Comparison of ENCODE assay signal across 1 cellular context in the genomic region with DNA sequence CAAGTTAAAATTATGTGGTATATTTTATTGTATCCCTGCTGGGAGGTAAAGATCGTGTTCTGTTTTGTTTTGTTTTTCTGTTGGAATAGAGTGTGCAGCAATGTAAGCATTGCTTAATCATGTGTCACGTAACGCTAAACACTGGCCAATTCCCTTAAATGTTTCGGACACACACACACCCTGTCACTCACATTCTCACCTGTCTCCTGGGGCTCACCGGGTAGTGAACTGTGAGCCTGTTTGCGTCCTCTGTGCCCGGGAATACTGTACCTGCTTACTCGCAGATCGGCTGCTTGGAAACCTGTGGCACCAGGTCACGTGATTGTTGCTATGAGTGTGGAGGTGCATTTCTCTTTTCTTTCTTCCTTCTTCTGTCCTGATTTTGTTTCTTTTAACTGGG.
TF ChIP-seq lines count a peak whose summit lies in the region.

No MANE protein-coding gene starts in this region.

TF ChIP-seq in WTC11, 78 proteins besides CTCF, POLR2A, EP300 and RAD21 (continued from another document):
- TF ChIP-seq, protein P1, sequence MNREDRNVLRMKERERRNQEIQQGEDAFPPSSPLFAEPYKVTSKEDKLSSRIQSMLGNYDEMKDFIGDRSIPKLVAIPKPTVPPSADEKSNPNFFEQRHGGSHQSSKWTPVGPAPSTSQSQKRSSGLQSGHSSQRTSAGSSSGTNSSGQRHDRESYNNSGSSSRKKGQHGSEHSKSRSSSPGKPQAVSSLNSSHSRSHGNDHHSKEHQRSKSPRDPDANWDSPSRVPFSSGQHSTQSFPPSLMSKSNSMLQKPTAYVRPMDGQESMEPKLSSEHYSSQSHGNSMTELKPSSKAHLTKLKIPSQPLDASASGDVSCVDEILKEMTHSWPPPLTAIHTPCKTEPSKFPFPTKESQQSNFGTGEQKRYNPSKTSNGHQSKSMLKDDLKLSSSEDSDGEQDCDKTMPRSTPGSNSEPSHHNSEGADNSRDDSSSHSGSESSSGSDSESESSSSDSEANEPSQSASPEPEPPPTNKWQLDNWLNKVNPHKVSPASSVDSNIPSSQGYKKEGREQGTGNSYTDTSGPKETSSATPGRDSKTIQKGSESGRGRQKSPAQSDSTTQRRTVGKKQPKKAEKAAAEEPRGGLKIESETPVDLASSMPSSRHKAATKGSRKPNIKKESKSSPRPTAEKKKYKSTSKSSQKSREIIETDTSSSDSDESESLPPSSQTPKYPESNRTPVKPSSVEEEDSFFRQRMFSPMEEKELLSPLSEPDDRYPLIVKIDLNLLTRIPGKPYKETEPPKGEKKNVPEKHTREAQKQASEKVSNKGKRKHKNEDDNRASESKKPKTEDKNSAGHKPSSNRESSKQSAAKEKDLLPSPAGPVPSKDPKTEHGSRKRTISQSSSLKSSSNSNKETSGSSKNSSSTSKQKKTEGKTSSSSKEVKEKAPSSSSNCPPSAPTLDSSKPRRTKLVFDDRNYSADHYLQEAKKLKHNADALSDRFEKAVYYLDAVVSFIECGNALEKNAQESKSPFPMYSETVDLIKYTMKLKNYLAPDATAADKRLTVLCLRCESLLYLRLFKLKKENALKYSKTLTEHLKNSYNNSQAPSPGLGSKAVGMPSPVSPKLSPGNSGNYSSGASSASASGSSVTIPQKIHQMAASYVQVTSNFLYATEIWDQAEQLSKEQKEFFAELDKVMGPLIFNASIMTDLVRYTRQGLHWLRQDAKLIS (CRISPR knock-in tag; IDR thresholded peaks at IDR 0.05; ENCODE audit: borderline replicate concordance) = no peak
- TF ChIP-seq IRF2 (CRISPR knock-in tag; IDR thresholded peaks at IDR 0.05; ENCODE audit: borderline replicate concordance, low read depth) (no peak), KAT7 (CRISPR knock-in tag; IDR thresholded peaks at IDR 0.05; ENCODE audit: borderline replicate concordance) (no peak), ZNF416 (CRISPR knock-in tag; IDR thresholded peaks at IDR 0.05) (no peak), HMGA2 (CRISPR knock-in tag; IDR thresholded peaks at IDR 0.05) (no peak), NFYB (CRISPR knock-in tag; conservative IDR thresholded peaks at IDR 0.05; ENCODE audit: low read depth) (no peak), SMAD3 (CRISPR knock-in tag; IDR thresholded peaks at IDR 0.05; ENCODE audit: borderline replicate concordance) (no peak)
- TF ChIP-seq, protein P2, sequence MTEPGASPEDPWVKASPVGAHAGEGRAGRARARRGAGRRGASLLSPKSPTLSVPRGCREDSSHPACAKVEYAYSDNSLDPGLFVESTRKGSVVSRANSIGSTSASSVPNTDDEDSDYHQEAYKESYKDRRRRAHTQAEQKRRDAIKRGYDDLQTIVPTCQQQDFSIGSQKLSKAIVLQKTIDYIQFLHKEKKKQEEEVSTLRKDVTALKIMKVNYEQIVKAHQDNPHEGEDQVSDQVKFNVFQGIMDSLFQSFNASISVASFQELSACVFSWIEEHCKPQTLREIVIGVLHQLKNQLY (CRISPR knock-in tag; IDR thresholded peaks at IDR 0.05) = no peak
- TF ChIP-seq, protein P3, sequence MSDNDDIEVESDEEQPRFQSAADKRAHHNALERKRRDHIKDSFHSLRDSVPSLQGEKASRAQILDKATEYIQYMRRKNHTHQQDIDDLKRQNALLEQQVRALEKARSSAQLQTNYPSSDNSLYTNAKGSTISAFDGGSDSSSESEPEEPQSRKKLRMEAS (CRISPR knock-in tag; IDR thresholded peaks at IDR 0.05) = no peak
- TF ChIP-seq, protein P4, sequence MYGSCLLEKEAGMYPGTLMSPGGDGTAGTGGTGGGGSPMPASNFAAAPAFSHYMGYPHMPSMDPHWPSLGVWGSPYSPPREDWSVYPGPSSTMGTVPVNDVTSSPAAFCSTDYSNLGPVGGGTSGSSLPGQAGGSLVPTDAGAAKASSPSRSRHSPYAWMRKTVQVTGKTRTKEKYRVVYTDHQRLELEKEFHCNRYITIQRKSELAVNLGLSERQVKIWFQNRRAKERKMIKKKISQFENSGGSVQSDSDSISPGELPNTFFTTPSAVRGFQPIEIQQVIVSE (CRISPR knock-in tag; IDR thresholded peaks at IDR 0.05; ENCODE audit: borderline replicate concordance) = no peak
